In genomic region chr2:177397501-177398289, GRCh38 we compare ENCODE assay signal across 8 cellular contexts. TPM values are rescaled to one million over a fixed set of nuclear protein-coding genes. Genes with fewer than 3 reads are reported as not detected.
DNase-seq lines count a peak whose midpoint lies in the region; ATAC-seq and TF ChIP-seq lines count a peak whose summit lies in the region.

No MANE protein-coding gene starts in this region.

- no peaks in the 10 kb centered on the region for H3K9me3 ChIP-seq in SK-N-MC (ENCODE audit: low read depth, low read length)
- H3K9me3 ChIP-seq in gastrocnemius medialis: no peaks in the 10 kb centered on the region

- H3K4me1 ChIP-seq in gastrocnemius medialis (peaks cover 43 to 62% of the 10 kb centered on the region in 2 donors), GM23338 (ENCODE audit: insufficient read depth) (peaks cover 32% of the 10 kb centered on the region)

- H3K27ac ChIP-seq in SK-N-MC: peak overlapping the region; percentile 67
- H3K27ac ChIP-seq in gastrocnemius medialis: peak overlapping the region; percentile 24 to 45 (median 32)
- H3K27ac ChIP-seq in coronary artery: peak overlapping the region in 1 of 2 donors; percentile 38
- no peak overlapping the region for H3K27ac ChIP-seq in GM23338 (ENCODE audit: low read depth)

- no peak overlapping the region for H3K9ac ChIP-seq in SK-N-MC (ENCODE audit: insufficient read length)

- H3K27me3 ChIP-seq in gastrocnemius medialis (no peaks in the 10 kb centered on the region), GM23338 (ENCODE audit: insufficient read depth) (no peaks in the 10 kb centered on the region)

- H3K27me3 Mint-ChIP-seq in GM23338 (ENCODE audit: insufficient read depth, low read depth, poor library complexity): no peaks in the 10 kb centered on the region

- DNase-seq in GM12865 (ENCODE audit: low read depth): peak; percentile 17
- no peak for DNase-seq in SK-N-MC (ENCODE audit: low read depth, low spot score)
- peak; percentile 90 for DNase-seq in fibroblast of peridontal ligament (ENCODE audit: extremely low read depth)
- no peak for DNase-seq in gastrocnemius medialis
- DNase-seq in posterior cingulate gyrus: no peak
- no peak for DNase-seq in coronary artery (ENCODE audit: low spot score)
- no peak for DNase-seq in GM23338 (ENCODE audit: low spot score)

- no peaks in the 10 kb centered on the region for H3K9me2 ChIP-seq in GM23338 (ENCODE audit: insufficient read depth)

- H3K4me2 ChIP-seq in GM23338: no peak overlapping the region

- no peak overlapping the region for H3K4me3 Mint-ChIP-seq in GM23338

- H4K20me1 ChIP-seq in GM23338 (replicated peaks; ENCODE audit: insufficient read depth): peaks cover 18% of the 10 kb centered on the region; the same call in 1 of the 2 replicates

- in situ Hi-C loops in gastrocnemius medialis (cut with MboI; ENCODE audit: low sequenced_read_pairs in 4 of 4): no loop called here

- no peak overlapping the region for H3K4me3 ChIP-seq in GM12865 (ENCODE audit: low read depth, low read length)
- H3K4me3 ChIP-seq in SK-N-MC: 0 out of 2 replicates have a peak overlapping the region, but pooled peaks have one; percentile 7
- H3K4me3 ChIP-seq in gastrocnemius medialis: no peak overlapping the region
- no peak overlapping the region for H3K4me3 ChIP-seq in coronary artery
- no peak overlapping the region for H3K4me3 ChIP-seq in GM23338

- TF ChIP-seq CTCF in GM12865 (IDR thresholded peaks at IDR 0.05; ENCODE audit: insufficient read depth, low read depth, low read length, missing control alignments) (no peak), gastrocnemius medialis (IDR thresholded peaks at IDR 0.05 in 4 of 5, conservative IDR thresholded peaks at IDR 0.05 in 1 of 5) (no peak), coronary artery (IDR thresholded peaks at IDR 0.05) (no peak), GM23338 (conservative IDR thresholded peaks at IDR 0.05; ENCODE audit: low read depth in 2 of 2) (no peak)

- no peak overlapping the region for H3K27ac Mint-ChIP-seq in GM23338

- ATAC-seq in gastrocnemius medialis (peak in 1 of 2 donors; percentile 27), GM19467 (IDR thresholded peaks at IDR 0.05; ENCODE audit: unreplicated experiment) (no peak), GM23338 (no peak)

- peaks cover 53% of the 10 kb centered on the region for H3K4me1 Mint-ChIP-seq in GM23338

- no peaks in the 10 kb centered on the region for H3F3A ChIP-seq in GM23338 (replicated peaks; ENCODE audit: low read depth)

- no peak overlapping the region for H2AFZ ChIP-seq in GM23338

- H3K36me3 ChIP-seq in SK-N-MC (ENCODE audit: insufficient read depth, low read length) (no peaks in the 10 kb centered on the region), gastrocnemius medialis (no peaks in the 10 kb centered on the region), GM23338 (ENCODE audit: insufficient read depth) (no peaks in the 10 kb centered on the region)

- H3K79me2 ChIP-seq in GM23338 (replicated peaks; ENCODE audit: insufficient read depth): peaks cover 99% of the 10 kb centered on the region

- intact Hi-C loops in gastrocnemius medialis (cut with DNase I; ENCODE audit: low total_unique reads): loop anchor here (10.0 kb wide), 2 partner anchors 133 to 357 kb away; partner anchors contain the start of gene NFE2L2
- intact Hi-C loops in posterior cingulate gyrus (cut with DNase I): no loop called here

- H3K9me3 Mint-ChIP-seq in GM23338: no peaks in the 10 kb centered on the region

- TF ChIP-seq POLR2A in gastrocnemius medialis (IDR thresholded peaks at IDR 0.05): no peak

- no peaks in the 10 kb centered on the region for H3K36me3 Mint-ChIP-seq in GM23338 (ENCODE audit: low read depth)

TF ChIP-seq in GM23338, 12 proteins besides CTCF, POLR2A, EP300 and RAD21 (continues in another document):
- TF ChIP-seq REST (IDR thresholded peaks at IDR 0.05; ENCODE audit: unreplicated experiment) (no peak), ZNF331 (CRISPR knock-in tag; IDR thresholded peaks at IDR 0.05; ENCODE audit: low read depth) (no peak), CREB1 (CRISPR knock-in tag; IDR thresholded peaks at IDR 0.05; ENCODE audit: low read depth) (no peak), EZH2phosphoT487 (IDR thresholded peaks at IDR 0.05; ENCODE audit: unreplicated experiment) (no peak), ZNF462 (CRISPR knock-in tag; IDR thresholded peaks at IDR 0.05) (no peak), ZNF114 (CRISPR knock-in tag; IDR thresholded peaks at IDR 0.05) (no peak)

RNA-seq across cellular contexts. Expression of gene AGPS, which starts 5.1 kb away (rescaled TPM):
- total RNA-seq in gastrocnemius medialis: 10 to 100 TPM; 23.1 to 30.9 (median 26.2) TPM
- 62.6 and 73.2 TPM in 2 replicates for total RNA-seq in GM23338 (2014; rRNA removed; shearing (Covaris generic))
- 12.2 and 14.6 TPM in 2 replicates for polyA plus RNA-seq in GM23338 (2016; fragmentation: Nextera tagmentation; extraction: Ambion mirVana)

Comparison
In these comparisons a context has a peak if more than half of its experiments do, and no peak if none do; other contexts are left out.
1. DNase-seq: peak in GM12865 (single experiment) and fibroblast of peridontal ligament (single experiment); none in SK-N-MC (single experiment), gastrocnemius medialis (0 of 2), posterior cingulate gyrus (0 of 10), coronary artery (single experiment) and GM23338 (single experiment).